1 cellular context compared by ENCODE assay signal in genomic region chr21:42734323-42734971, GRCh38.
TF ChIP-seq lines count a peak whose summit lies in the region.

No MANE protein-coding gene starts in this region.

TF ChIP-seq in HepG2, 621 proteins besides CTCF, POLR2A, EP300 and RAD21 (continued from another document and continues in another):
- no peak for TF ChIP-seq ZNF318 (CRISPR knock-in tag; IDR thresholded peaks at IDR 0.05)
- TF ChIP-seq MED1 (CRISPR knock-in tag; IDR thresholded peaks at IDR 0.05), result peak; percentile 88
- no peak for TF ChIP-seq THAP11 (CRISPR knock-in tag; IDR thresholded peaks at IDR 0.05)
- TF ChIP-seq LCORL (IDR thresholded peaks at IDR 0.05), result peak; percentile 67
- TF ChIP-seq LCORL (CRISPR knock-in tag; IDR thresholded peaks at IDR 0.05), result peak; percentile 91
- TF ChIP-seq ZNF510 (CRISPR knock-in tag; IDR thresholded peaks at IDR 0.05; ENCODE audit: low read depth), result 0 out of 2 replicates have a peak, but pooled peaks have one; percentile 24
- no peak for TF ChIP-seq RFX1 (IDR thresholded peaks at IDR 0.05)
- TF ChIP-seq PTBP1 (IDR thresholded peaks at IDR 0.05; ENCODE audit: low read depth, low read length, poor library complexity, severe bottlenecking), result no peak
- no peak for TF ChIP-seq ZNF879 (CRISPR knock-in tag; IDR thresholded peaks at IDR 0.05)
- no peak for TF ChIP-seq RELA (CRISPR knock-in tag; IDR thresholded peaks at IDR 0.05)
- TF ChIP-seq DNMT3B (CRISPR knock-in tag; conservative IDR thresholded peaks at IDR 0.05), result no peak; the same call in 1 of the 2 replicates
- no peak for TF ChIP-seq IRF1 (CRISPR knock-in tag; IDR thresholded peaks at IDR 0.05; ENCODE audit: low read depth)
- no peak; the same call in 1 of the 2 replicates for TF ChIP-seq TGIF2 (CRISPR knock-in tag; IDR thresholded peaks at IDR 0.05)
- no peak for TF ChIP-seq SIN3A (IDR thresholded peaks at IDR 0.05; ENCODE audit: borderline replicate concordance, low read depth, low read length)
- TF ChIP-seq ZNF747 (CRISPR knock-in tag; IDR thresholded peaks at IDR 0.05; ENCODE audit: borderline replicate concordance), result no peak
- TF ChIP-seq, protein P1, sequence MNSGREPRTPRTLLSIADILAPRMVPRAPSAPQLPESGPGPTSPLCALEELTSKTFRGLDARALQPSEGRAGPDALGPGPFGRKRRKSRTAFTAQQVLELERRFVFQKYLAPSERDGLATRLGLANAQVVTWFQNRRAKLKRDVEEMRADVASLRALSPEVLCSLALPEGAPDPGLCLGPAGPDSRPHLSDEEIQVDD (CRISPR knock-in tag; IDR thresholded peaks at IDR 0.05; ENCODE audit: borderline replicate concordance), result no peak
- no peak for TF ChIP-seq ADNP (CRISPR knock-in tag; IDR thresholded peaks at IDR 0.05)
- TF ChIP-seq ZNF337 (CRISPR knock-in tag; IDR thresholded peaks at IDR 0.05; ENCODE audit: borderline replicate concordance, low read depth), result no peak
- TF ChIP-seq GZF1 (CRISPR knock-in tag; IDR thresholded peaks at IDR 0.05), result no peak
- TF ChIP-seq ZSCAN9 (CRISPR knock-in tag; IDR thresholded peaks at IDR 0.05; ENCODE audit: borderline replicate concordance), result no peak
- TF ChIP-seq GFI1 (CRISPR knock-in tag; IDR thresholded peaks at IDR 0.05; ENCODE audit: borderline replicate concordance), result peak; percentile 76
- no peak for TF ChIP-seq NFYC (CRISPR knock-in tag; IDR thresholded peaks at IDR 0.05)
- TF ChIP-seq ZNF776 (CRISPR knock-in tag; IDR thresholded peaks at IDR 0.05), result no peak
- peak; percentile 78 for TF ChIP-seq FOXK2 (IDR thresholded peaks at IDR 0.05)
- TF ChIP-seq ZNF580 (CRISPR knock-in tag; IDR thresholded peaks at IDR 0.05; ENCODE audit: borderline replicate concordance, low read depth), result peak; percentile 37; the same call in 1 of the 2 replicates
- TF ChIP-seq ZKSCAN1 (IDR thresholded peaks at IDR 0.05; ENCODE audit: low read length), result no peak
- no peak for TF ChIP-seq HMGA1 (CRISPR knock-in tag; conservative IDR thresholded peaks at IDR 0.05)
- TF ChIP-seq, protein P2, sequence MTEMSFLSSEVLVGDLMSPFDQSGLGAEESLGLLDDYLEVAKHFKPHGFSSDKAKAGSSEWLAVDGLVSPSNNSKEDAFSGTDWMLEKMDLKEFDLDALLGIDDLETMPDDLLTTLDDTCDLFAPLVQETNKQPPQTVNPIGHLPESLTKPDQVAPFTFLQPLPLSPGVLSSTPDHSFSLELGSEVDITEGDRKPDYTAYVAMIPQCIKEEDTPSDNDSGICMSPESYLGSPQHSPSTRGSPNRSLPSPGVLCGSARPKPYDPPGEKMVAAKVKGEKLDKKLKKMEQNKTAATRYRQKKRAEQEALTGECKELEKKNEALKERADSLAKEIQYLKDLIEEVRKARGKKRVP (CRISPR knock-in tag; IDR thresholded peaks at IDR 0.05), result peak in 1 of 2 experiments; percentile 64; a peak in 2 of 4 replicates
- no peak; the same call in 1 of the 2 replicates for TF ChIP-seq SALL1 (CRISPR knock-in tag; IDR thresholded peaks at IDR 0.05)
- TF ChIP-seq PLRG1 (conservative IDR thresholded peaks at IDR 0.05), result no peak
- TF ChIP-seq ZBTB21 (CRISPR knock-in tag; IDR thresholded peaks at IDR 0.05), result peak; percentile 62; the same call in 1 of the 2 replicates
- TF ChIP-seq ZNF121 (CRISPR knock-in tag; IDR thresholded peaks at IDR 0.05), result peak; percentile 100
- TF ChIP-seq, protein P3, sequence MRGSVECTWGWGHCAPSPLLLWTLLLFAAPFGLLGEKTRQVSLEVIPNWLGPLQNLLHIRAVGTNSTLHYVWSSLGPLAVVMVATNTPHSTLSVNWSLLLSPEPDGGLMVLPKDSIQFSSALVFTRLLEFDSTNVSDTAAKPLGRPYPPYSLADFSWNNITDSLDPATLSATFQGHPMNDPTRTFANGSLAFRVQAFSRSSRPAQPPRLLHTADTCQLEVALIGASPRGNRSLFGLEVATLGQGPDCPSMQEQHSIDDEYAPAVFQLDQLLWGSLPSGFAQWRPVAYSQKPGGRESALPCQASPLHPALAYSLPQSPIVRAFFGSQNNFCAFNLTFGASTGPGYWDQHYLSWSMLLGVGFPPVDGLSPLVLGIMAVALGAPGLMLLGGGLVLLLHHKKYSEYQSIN (CRISPR knock-in tag; IDR thresholded peaks at IDR 0.05; ENCODE audit: borderline replicate concordance), result no peak
- TF ChIP-seq GPBP1L1 (CRISPR knock-in tag; IDR thresholded peaks at IDR 0.05), result no peak
- TF ChIP-seq ZMYM2 (CRISPR knock-in tag; IDR thresholded peaks at IDR 0.05), result peak; percentile 87
- no peak for TF ChIP-seq BRD4 (CRISPR knock-in tag; IDR thresholded peaks at IDR 0.05)
- TF ChIP-seq, protein P4, sequence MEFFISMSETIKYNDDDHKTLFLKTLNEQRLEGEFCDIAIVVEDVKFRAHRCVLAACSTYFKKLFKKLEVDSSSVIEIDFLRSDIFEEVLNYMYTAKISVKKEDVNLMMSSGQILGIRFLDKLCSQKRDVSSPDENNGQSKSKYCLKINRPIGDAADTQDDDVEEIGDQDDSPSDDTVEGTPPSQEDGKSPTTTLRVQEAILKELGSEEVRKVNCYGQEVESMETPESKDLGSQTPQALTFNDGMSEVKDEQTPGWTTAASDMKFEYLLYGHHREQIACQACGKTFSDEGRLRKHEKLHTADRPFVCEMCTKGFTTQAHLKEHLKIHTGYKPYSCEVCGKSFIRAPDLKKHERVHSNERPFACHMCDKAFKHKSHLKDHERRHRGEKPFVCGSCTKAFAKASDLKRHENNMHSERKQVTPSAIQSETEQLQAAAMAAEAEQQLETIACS (CRISPR knock-in tag; IDR thresholded peaks at IDR 0.05), result no peak
- no peak for TF ChIP-seq LRRFIP1 (CRISPR knock-in tag; conservative IDR thresholded peaks at IDR 0.05)
- no peak for TF ChIP-seq ZNF724P (CRISPR knock-in tag; IDR thresholded peaks at IDR 0.05; ENCODE audit: borderline replicate concordance)
- TF ChIP-seq JUND (CRISPR knock-in tag; IDR thresholded peaks at IDR 0.05), result no peak
- TF ChIP-seq ZNF460 (CRISPR knock-in tag; IDR thresholded peaks at IDR 0.05; ENCODE audit: borderline replicate concordance), result no peak
- TF ChIP-seq, protein P5, sequence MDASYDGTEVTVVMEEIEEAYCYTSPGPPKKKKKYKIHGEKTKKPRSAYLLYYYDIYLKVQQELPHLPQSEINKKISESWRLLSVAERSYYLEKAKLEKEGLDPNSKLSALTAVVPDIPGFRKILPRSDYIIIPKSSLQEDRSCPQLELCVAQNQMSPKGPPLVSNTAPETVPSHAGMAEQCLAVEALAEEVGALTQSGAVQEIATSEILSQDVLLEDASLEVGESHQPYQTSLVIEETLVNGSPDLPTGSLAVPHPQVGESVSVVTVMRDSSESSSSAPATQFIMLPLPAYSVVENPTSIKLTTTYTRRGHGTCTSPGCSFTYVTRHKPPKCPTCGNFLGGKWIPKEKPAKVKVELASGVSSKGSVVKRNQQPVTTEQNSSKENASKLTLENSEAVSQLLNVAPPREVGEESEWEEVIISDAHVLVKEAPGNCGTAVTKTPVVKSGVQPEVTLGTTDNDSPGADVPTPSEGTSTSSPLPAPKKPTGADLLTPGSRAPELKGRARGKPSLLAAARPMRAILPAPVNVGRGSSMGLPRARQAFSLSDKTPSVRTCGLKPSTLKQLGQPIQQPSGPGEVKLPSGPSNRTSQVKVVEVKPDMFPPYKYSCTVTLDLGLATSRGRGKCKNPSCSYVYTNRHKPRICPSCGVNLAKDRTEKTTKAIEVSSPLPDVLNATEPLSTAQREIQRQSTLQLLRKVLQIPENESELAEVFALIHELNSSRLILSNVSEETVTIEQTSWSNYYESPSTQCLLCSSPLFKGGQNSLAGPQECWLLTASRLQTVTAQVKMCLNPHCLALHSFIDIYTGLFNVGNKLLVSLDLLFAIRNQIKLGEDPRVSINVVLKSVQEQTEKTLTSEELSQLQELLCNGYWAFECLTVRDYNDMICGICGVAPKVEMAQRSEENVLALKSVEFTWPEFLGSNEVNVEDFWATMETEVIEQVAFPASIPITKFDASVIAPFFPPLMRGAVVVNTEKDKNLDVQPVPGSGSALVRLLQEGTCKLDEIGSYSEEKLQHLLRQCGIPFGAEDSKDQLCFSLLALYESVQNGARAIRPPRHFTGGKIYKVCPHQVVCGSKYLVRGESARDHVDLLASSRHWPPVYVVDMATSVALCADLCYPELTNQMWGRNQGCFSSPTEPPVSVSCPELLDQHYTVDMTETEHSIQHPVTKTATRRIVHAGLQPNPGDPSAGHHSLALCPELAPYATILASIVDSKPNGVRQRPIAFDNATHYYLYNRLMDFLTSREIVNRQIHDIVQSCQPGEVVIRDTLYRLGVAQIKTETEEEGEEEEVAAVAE (CRISPR knock-in tag; IDR thresholded peaks at IDR 0.05; ENCODE audit: borderline replicate concordance), result no peak
- TF ChIP-seq SMC3 (IDR thresholded peaks at IDR 0.05; ENCODE audit: low read length), result no peak
